3 cellular contexts compared by ENCODE assay signal in genomic region chr9:105233836-105234235, GRCh38.
TF ChIP-seq lines count a peak whose summit lies in the region.

No MANE protein-coding gene starts in this region.

TF ChIP-seq in Ishikawa, 13 proteins besides CTCF, POLR2A, EP300 and RAD21:
- TF ChIP-seq, protein P1, sequence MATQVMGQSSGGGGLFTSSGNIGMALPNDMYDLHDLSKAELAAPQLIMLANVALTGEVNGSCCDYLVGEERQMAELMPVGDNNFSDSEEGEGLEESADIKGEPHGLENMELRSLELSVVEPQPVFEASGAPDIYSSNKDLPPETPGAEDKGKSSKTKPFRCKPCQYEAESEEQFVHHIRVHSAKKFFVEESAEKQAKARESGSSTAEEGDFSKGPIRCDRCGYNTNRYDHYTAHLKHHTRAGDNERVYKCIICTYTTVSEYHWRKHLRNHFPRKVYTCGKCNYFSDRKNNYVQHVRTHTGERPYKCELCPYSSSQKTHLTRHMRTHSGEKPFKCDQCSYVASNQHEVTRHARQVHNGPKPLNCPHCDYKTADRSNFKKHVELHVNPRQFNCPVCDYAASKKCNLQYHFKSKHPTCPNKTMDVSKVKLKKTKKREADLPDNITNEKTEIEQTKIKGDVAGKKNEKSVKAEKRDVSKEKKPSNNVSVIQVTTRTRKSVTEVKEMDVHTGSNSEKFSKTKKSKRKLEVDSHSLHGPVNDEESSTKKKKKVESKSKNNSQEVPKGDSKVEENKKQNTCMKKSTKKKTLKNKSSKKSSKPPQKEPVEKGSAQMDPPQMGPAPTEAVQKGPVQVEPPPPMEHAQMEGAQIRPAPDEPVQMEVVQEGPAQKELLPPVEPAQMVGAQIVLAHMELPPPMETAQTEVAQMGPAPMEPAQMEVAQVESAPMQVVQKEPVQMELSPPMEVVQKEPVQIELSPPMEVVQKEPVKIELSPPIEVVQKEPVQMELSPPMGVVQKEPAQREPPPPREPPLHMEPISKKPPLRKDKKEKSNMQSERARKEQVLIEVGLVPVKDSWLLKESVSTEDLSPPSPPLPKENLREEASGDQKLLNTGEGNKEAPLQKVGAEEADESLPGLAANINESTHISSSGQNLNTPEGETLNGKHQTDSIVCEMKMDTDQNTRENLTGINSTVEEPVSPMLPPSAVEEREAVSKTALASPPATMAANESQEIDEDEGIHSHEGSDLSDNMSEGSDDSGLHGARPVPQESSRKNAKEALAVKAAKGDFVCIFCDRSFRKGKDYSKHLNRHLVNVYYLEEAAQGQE (IDR thresholded peaks at IDR 0.05; ENCODE audit: low read depth) = no peak
- TF ChIP-seq ZBTB7A (IDR thresholded peaks at IDR 0.05; ENCODE audit: low read depth) (no peak), TEAD4 (IDR thresholded peaks at IDR 0.05) (no peak), YY1 (IDR thresholded peaks at IDR 0.05; ENCODE audit: low read depth) (no peak), NFIC (IDR thresholded peaks at IDR 0.05) (0 out of 2 replicates have a peak, but pooled peaks have one; percentile 12)

TF ChIP-seq in K562, 482 proteins besides CTCF, POLR2A, EP300 and RAD21:
- TF ChIP-seq C11orf30 (IDR thresholded peaks at IDR 0.05; ENCODE audit: low read depth) (peak; percentile 21; the same call in 1 of the 2 replicates), ZNF79 (CRISPR knock-in tag; IDR thresholded peaks at IDR 0.05; ENCODE audit: low read depth) (no peak)

TF ChIP-seq in HepG2, 621 proteins besides CTCF, POLR2A, EP300 and RAD21:
- no peak for TF ChIP-seq ZNF282 (IDR thresholded peaks at IDR 0.05; ENCODE audit: partially characterized antibody)
- TF ChIP-seq ZNF574 (CRISPR knock-in tag; IDR thresholded peaks at IDR 0.05) = no peak
- TF ChIP-seq MAFK (conservative IDR thresholded peaks at IDR 0.05 in 1 of 2, IDR thresholded peaks at IDR 0.05 in 1 of 2; ENCODE audit: low read length in 2 of 2) = peak; percentile 42 to 57; a peak in 3 of 4 replicates
- TF ChIP-seq, protein P2, sequence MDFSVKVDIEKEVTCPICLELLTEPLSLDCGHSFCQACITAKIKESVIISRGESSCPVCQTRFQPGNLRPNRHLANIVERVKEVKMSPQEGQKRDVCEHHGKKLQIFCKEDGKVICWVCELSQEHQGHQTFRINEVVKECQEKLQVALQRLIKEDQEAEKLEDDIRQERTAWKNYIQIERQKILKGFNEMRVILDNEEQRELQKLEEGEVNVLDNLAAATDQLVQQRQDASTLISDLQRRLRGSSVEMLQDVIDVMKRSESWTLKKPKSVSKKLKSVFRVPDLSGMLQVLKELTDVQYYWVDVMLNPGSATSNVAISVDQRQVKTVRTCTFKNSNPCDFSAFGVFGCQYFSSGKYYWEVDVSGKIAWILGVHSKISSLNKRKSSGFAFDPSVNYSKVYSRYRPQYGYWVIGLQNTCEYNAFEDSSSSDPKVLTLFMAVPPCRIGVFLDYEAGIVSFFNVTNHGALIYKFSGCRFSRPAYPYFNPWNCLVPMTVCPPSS (IDR thresholded peaks at IDR 0.05) = no peak
- no peak for TF ChIP-seq ZNF260 (CRISPR knock-in tag; IDR thresholded peaks at IDR 0.05; ENCODE audit: borderline replicate concordance, low read depth)
- no peak for TF ChIP-seq ZNF430 (CRISPR knock-in tag; IDR thresholded peaks at IDR 0.05)
- no peak for TF ChIP-seq REL (CRISPR knock-in tag; conservative IDR thresholded peaks at IDR 0.05)
TF ChIP-seq in HepG2: peak in this region for 1.
